ENCODE assay signal across 22 cellular contexts in genomic region chr1:152392909-152393308, GRCh38. TPM values are rescaled to one million over a fixed set of nuclear protein-coding genes. Genes with fewer than 3 reads are reported as not detected.
DNase-seq lines count a peak whose midpoint lies in the region; ATAC-seq and TF ChIP-seq lines count a peak whose summit lies in the region.
"Had no signal": no experiment of that assay in that cellular context is flagged by ENCODE, and none has a peak within 500 bp of the region (broad histone marks: within the 10 kb centered on the region; RNA-seq: fewer than 3 reads in every experiment).

No MANE protein-coding gene starts in this region.

- peaks cover 32% of the 10 kb centered on the region for H3K4me1 Mint-ChIP-seq in CD4-positive, alpha-beta T cell (ENCODE audit: low read depth)
- H3K4me1 Mint-ChIP-seq: activated naive CD8-positive, alpha-beta T cell treated with anti-CD3 and anti-CD28 coated beads, Interleukin-2, amount 10 ng/mL, durations not matched to agents 7 days and 5 days; CD4-positive, CD25-positive, alpha-beta regulatory T cell had no signal

- peak overlapping the region; percentile 30 for H3K27ac Mint-ChIP-seq in CD4-positive, alpha-beta T cell
- H3K27ac Mint-ChIP-seq: activated CD4-positive, alpha-beta memory T cell treated with anti-CD3 and anti-CD28 coated beads, Interleukin-2, amount 10 ng/mL, durations not matched to agents 7 days and 5 days; activated naive CD8-positive, alpha-beta T cell treated with anti-CD3 and anti-CD28 coated beads, Interleukin-2, amount 10 ng/mL, durations not matched to agents 7 days and 5 days; CD4-positive, CD25-positive, alpha-beta regulatory T cell had no signal

- H3K4me3 Mint-ChIP-seq in CD4-positive, alpha-beta T cell = peak overlapping the region; percentile 54
- H3K4me3 Mint-ChIP-seq: activated CD4-positive, alpha-beta memory T cell treated with anti-CD3 and anti-CD28 coated beads, Interleukin-2, amount 10 ng/mL, durations not matched to agents 7 days and 5 days; activated naive CD8-positive, alpha-beta T cell treated with anti-CD3 and anti-CD28 coated beads, Interleukin-2, amount 10 ng/mL, durations not matched to agents 7 days and 5 days; activated T-cell treated with anti-CD3 and anti-CD28 coated beads, Interleukin-2, amount 50 U/mL, for 4 hours; CD4-positive, CD25-positive, alpha-beta regulatory T cell had no signal

- H4K20me1 ChIP-seq in KMS-11 (ENCODE audit: insufficient read depth) = no peaks in the 10 kb centered on the region

- peak overlapping the region; percentile 80 for H3K4me2 ChIP-seq in KMS-11
- H3K4me2 ChIP-seq: hepatocyte had no signal

- ATAC-seq in CD4-positive, alpha-beta T cell (ENCODE audit: poor library complexity) = peak; percentile 85
- ATAC-seq: activated T-cell treated with anti-CD3 and anti-CD28 coated beads, Interleukin-2, amount 50 U/mL, for 4 hours; right lobe of liver had no signal

- peak in 4 of 10 experiments; percentile 8 to 28 (median 18) for DNase-seq in CD4-positive, alpha-beta T cell
- DNase-seq in T-helper 9 cell (peak; percentile 14), kidney epithelial cell (ENCODE audit: low read depth) (peak; percentile 10), hepatic stellate cell (ENCODE audit: low spot score) (no peak), DMS53 treated with DMSO at 0.1 percent for 48 hours (lab: John Stamatoyannopoulos, UW; ENCODE audit: unreplicated experiment) (no peak), NCI-H1417 treated with DMSO at 0.1 percent for 48 hours (lab: John Stamatoyannopoulos, UW) (no peak), amygdala (lab: John Stamatoyannopoulos, UW) (no peak)
- DNase-seq: activated CD4-positive, alpha-beta memory T cell treated with anti-CD3 and anti-CD28 coated beads, Interleukin-2, amount 10 ng/mL, durations not matched to agents 7 days and 5 days; activated naive CD8-positive, alpha-beta T cell treated with anti-CD3 and anti-CD28 coated beads, Interleukin-2, amount 10 ng/mL, durations not matched to agents 7 days and 5 days; activated T-cell treated with anti-CD3 and anti-CD28 coated beads, Interleukin-2, amount 50 U/mL, for 4 hours; CD4-positive, CD25-positive, alpha-beta regulatory T cell; effector CD4-positive, alpha-beta T cell; islet precursor cell; midbrain; NCI-H2081 treated with DMSO at 0.1 percent for 48 hours; NCI-H774; Peyer's patch; right lobe of liver had no signal

- peaks cover 12% of the 10 kb centered on the region for H3K27me3 ChIP-seq in CD4-positive, alpha-beta T cell (ENCODE audit: control insufficient read depth, insufficient read depth, low read length)
- H3K27me3 ChIP-seq in KMS-11 (ENCODE audit: insufficient read depth, low read depth) = no peaks in the 10 kb centered on the region
- H3K27me3 ChIP-seq in kidney epithelial cell (ENCODE audit: control insufficient read depth, insufficient read depth, low read length) = no peaks in the 10 kb centered on the region
- H3K27me3 ChIP-seq: hepatocyte, Peyer's patch had no signal

- no peak overlapping the region for H2AFZ ChIP-seq in KMS-11 (ENCODE audit: low read depth)
- H2AFZ ChIP-seq: hepatocyte had no signal

- H3K4me3 ChIP-seq in KMS-11 (IDR thresholded peaks at IDR 0.05; ENCODE audit: insufficient read depth, low read depth, low read length) (peak overlapping the region; percentile 63), kidney epithelial cell (ENCODE audit: low read depth, low read length) (no peak overlapping the region)
- H3K4me3 ChIP-seq: hepatocyte, Peyer's patch, right lobe of liver had no signal

- intact Hi-C loops in CD4-positive, alpha-beta T cell (cut with DNase I, micrococcal nuclease) = no loop called here

- H3K36me3 ChIP-seq in KMS-11 (ENCODE audit: insufficient read depth) (no peaks in the 10 kb centered on the region), kidney epithelial cell (ENCODE audit: control insufficient read depth, insufficient read depth, low read length) (no peaks in the 10 kb centered on the region)
- H3K36me3 ChIP-seq: Peyer's patch, right lobe of liver had no signal

- H3K4me1 ChIP-seq in KMS-11 (ENCODE audit: low read depth, poor library complexity, severe bottlenecking) = peaks cover 82% of the 10 kb centered on the region
- H3K4me1 ChIP-seq: Peyer's patch, right lobe of liver had no signal

- H3K27ac ChIP-seq in CD4-positive, alpha-beta T cell (ENCODE audit: low read depth, low read length) = no peak overlapping the region
- H3K27ac ChIP-seq in KMS-11 = peak overlapping the region; percentile 64
- H3K27ac ChIP-seq: hepatocyte, Peyer's patch, right lobe of liver had no signal

- no peaks in the 10 kb centered on the region for H3K9me3 ChIP-seq in CD4-positive, alpha-beta T cell (ENCODE audit: control insufficient read depth, low read length)
- H3K9me3 ChIP-seq: Peyer's patch, right lobe of liver had no signal

- CTCF ChIA-PET in CD4-positive, alpha-beta T cell (lab: Charles Lee) = no interaction called here

- H3K9me3 Mint-ChIP-seq in CD4-positive, alpha-beta T cell = no peaks in the 10 kb centered on the region
- H3K9me3 Mint-ChIP-seq: activated CD4-positive, alpha-beta memory T cell treated with anti-CD3 and anti-CD28 coated beads, Interleukin-2, amount 10 ng/mL, durations not matched to agents 7 days and 5 days; activated naive CD8-positive, alpha-beta T cell treated with anti-CD3 and anti-CD28 coated beads, Interleukin-2, amount 10 ng/mL, durations not matched to agents 7 days and 5 days; activated T-cell treated with anti-CD3 and anti-CD28 coated beads, Interleukin-2, amount 50 U/mL, for 4 hours; CD4-positive, CD25-positive, alpha-beta regulatory T cell had no signal

- TF ChIP-seq CTCF in CD4-positive, alpha-beta T cell (IDR thresholded peaks at IDR 0.05) = no peak
- TF ChIP-seq CTCF in KMS-11 (conservative IDR thresholded peaks at IDR 0.05; ENCODE audit: low read depth, low read length) = no peak; the same call in 1 of the 2 replicates
- TF ChIP-seq CTCF in kidney epithelial cell (IDR thresholded peaks at IDR 0.05; ENCODE audit: insufficient read depth, low read length, poor library complexity, severe bottlenecking) = no peak

- H3K79me2 ChIP-seq in KMS-11 (ENCODE audit: insufficient read depth, low read depth) = no peaks in the 10 kb centered on the region
- H3K79me2 ChIP-seq: hepatocyte had no signal

- peaks cover 53% of the 10 kb centered on the region for H3K27me3 Mint-ChIP-seq in CD4-positive, alpha-beta T cell

- POLR2A ChIA-PET in CD4-positive, alpha-beta T cell (lab: Charles Lee) = interaction anchor here (0.6 kb wide), 1 partner anchor 29 kb away, joined by 3 read pairs; no protein-coding TSS in a partner anchor

- no peaks in the 10 kb centered on the region for H3K36me3 Mint-ChIP-seq in CD4-positive, alpha-beta T cell (ENCODE audit: low read depth)
- H3K36me3 Mint-ChIP-seq: activated naive CD8-positive, alpha-beta T cell treated with anti-CD3 and anti-CD28 coated beads, Interleukin-2, amount 10 ng/mL, durations not matched to agents 7 days and 5 days; CD4-positive, CD25-positive, alpha-beta regulatory T cell had no signal

- peak overlapping the region; percentile 10; the same call in 1 of the 2 replicates for H3K9ac ChIP-seq in KMS-11

RNA-seq across cellular contexts. Expression of gene CRNN, which starts 21.2 kb away (rescaled TPM):
- total RNA-seq in CD4-positive, alpha-beta T cell = not detected
- not detected in 2 replicates for total RNA-seq in kidney epithelial cell
- total RNA-seq: activated CD4-positive, alpha-beta memory T cell treated with anti-CD3 and anti-CD28 coated beads, Interleukin-2, amount 10 ng/mL, durations not matched to agents 7 days and 5 days; activated naive CD8-positive, alpha-beta T cell treated with anti-CD3 and anti-CD28 coated beads, Interleukin-2, amount 10 ng/mL, durations not matched to agents 7 days and 5 days; activated T-cell treated with anti-CD3 and anti-CD28 coated beads, Interleukin-2, amount 50 U/mL, for 4 hours; cardiac septum; CD4-positive, CD25-positive, alpha-beta regulatory T cell; hepatocyte; right lobe of liver; subcutaneous adipose tissue had no signal

RNA-seq across cellular contexts. Expression of gene FLG2, which starts 33.1 kb away (rescaled TPM):
- total RNA-seq in CD4-positive, alpha-beta T cell = not detected
- not detected in 2 replicates for total RNA-seq in kidney epithelial cell
- total RNA-seq: activated naive CD8-positive, alpha-beta T cell treated with anti-CD3 and anti-CD28 coated beads, Interleukin-2, amount 10 ng/mL, durations not matched to agents 7 days and 5 days; activated T-cell treated with anti-CD3 and anti-CD28 coated beads, Interleukin-2, amount 50 U/mL, for 4 hours; cardiac septum; CD4-positive, CD25-positive, alpha-beta regulatory T cell; hepatocyte; right lobe of liver had no signal

Comparison
In these comparisons a context has a peak if more than half of its experiments do, and no peak if none do; other contexts are left out.
1. DNase-seq: peak in T-helper 9 cell (single experiment) and kidney epithelial cell (single experiment); none in hepatic stellate cell (single experiment), DMS53 treated with DMSO at 0.1 percent for 48 hours (single experiment), NCI-H1417 treated with DMSO at 0.1 percent for 48 hours (single experiment) and amygdala (0 of 56).